ENCODE assay signal across 15 cellular contexts in genomic region chr2:118320640-118321039, GRCh38.
"Had no signal": no experiment of that assay in that cellular context is flagged by ENCODE, and none has a peak within 500 bp of the region (broad histone marks: within the 10 kb centered on the region; RNA-seq: fewer than 3 reads in every experiment).

No MANE protein-coding gene starts in this region.

- H3K27me3 ChIP-seq: stomach had no signal

- H3K4me1 Mint-ChIP-seq: activated B cell treated with CpG ODN at 0.5 μM for 24 hours; activated naive CD4-positive, alpha-beta T cell treated with anti-CD3 and anti-CD28 coated beads, Interleukin-2, amount 10 ng/mL, durations not matched to agents 7 days and 5 days had no signal

- H3K36me3 ChIP-seq: neutrophil, stomach, thoracic aorta had no signal

- DNase-seq: activated B cell treated with CpG ODN at 0.5 μM for 24 hours; activated CD4-positive, alpha-beta T cell treated with anti-CD3 and anti-CD28 coated beads, Interleukin-2, amount 50 U/mL, for 1 hour; activated naive CD4-positive, alpha-beta T cell treated with anti-CD3 and anti-CD28 coated beads, Interleukin-2, amount 10 ng/mL, durations not matched to agents 7 days and 5 days; activated T-cell treated with anti-CD3 and anti-CD28 coated beads, Interleukin-2, amount 50 U/mL, for 1 hour; hippocampal formation; left colon; retina; stimulated activated CD4-positive, alpha-beta T cell treated with anti-CD3 and anti-CD28 coated beads, Interleukin-12 subunit alpha, Interleukin-12 subunit beta, amount 100 ng/mL, for 4 hours; stimulated activated CD4-positive, alpha-beta T cell treated with anti-CD3 and anti-CD28 coated beads, Interleukin-2, amount 100 ng/mL, for 24 hours; stomach; SW 1271 had no signal

- H3K27ac Mint-ChIP-seq: activated B cell treated with CpG ODN at 0.5 μM for 24 hours; activated naive CD4-positive, alpha-beta T cell treated with anti-CD3 and anti-CD28 coated beads, Interleukin-2, amount 10 ng/mL, durations not matched to agents 7 days and 5 days; activated T-helper 2 cell treated with anti-CD3 and anti-CD28 coated beads, Interferon-gamma antibody, Interleukin-2, Interleukin-4, amounts not matched to agents 10 μg/mL and 5 μg/mL and 100 μg/mL, durations not matched to agents 14 hours and 24 hours and 36 hours had no signal

- ATAC-seq: left colon had no signal

- H3K36me3 Mint-ChIP-seq: activated naive CD4-positive, alpha-beta T cell treated with anti-CD3 and anti-CD28 coated beads, Interleukin-2, amount 10 ng/mL, durations not matched to agents 7 days and 5 days had no signal

- H3K9me3 Mint-ChIP-seq: activated B cell treated with CpG ODN at 0.5 μM for 24 hours; activated naive CD4-positive, alpha-beta T cell treated with anti-CD3 and anti-CD28 coated beads, Interleukin-2, amount 10 ng/mL, durations not matched to agents 7 days and 5 days; activated T-helper 2 cell treated with anti-CD3 and anti-CD28 coated beads, Interferon-gamma antibody, Interleukin-2, Interleukin-4, amounts not matched to agents 10 μg/mL and 5 μg/mL and 100 μg/mL, durations not matched to agents 14 hours and 24 hours and 36 hours had no signal

- H3K9me3 ChIP-seq: neutrophil, stomach, thoracic aorta had no signal

- H3K4me3 Mint-ChIP-seq: activated B cell treated with CpG ODN at 0.5 μM for 24 hours; activated naive CD4-positive, alpha-beta T cell treated with anti-CD3 and anti-CD28 coated beads, Interleukin-2, amount 10 ng/mL, durations not matched to agents 7 days and 5 days had no signal

- H3K27ac ChIP-seq: neutrophil, stomach, thoracic aorta had no signal

- H3K4me3 ChIP-seq: lung, stomach, thoracic aorta had no signal
